Comparison of ENCODE assay signal across 4 cellular contexts in genomic region chr13:24384946-24385345, GRCh38.
DNase-seq lines count a peak whose midpoint lies in the region; ATAC-seq and TF ChIP-seq lines count a peak whose summit lies in the region.
"Not testable (repeated sequence)": the region's sequence is repeated elsewhere in the genome, so short reads cannot be mapped to it uniquely, and the experiment has no call there.

No MANE protein-coding gene starts in this region.

- TF ChIP-seq POLR2A in esophagus muscularis mucosa (IDR thresholded peaks at IDR 0.05; ENCODE audit: low read depth) = not testable (repeated sequence)

- H3K9me2 ChIP-seq in Karpas-422 (replicated peaks; ENCODE audit: insufficient read depth, low read length) = not testable (repeated sequence)

- intact Hi-C loops in esophagus muscularis mucosa (cut with DNase I) = not testable (repeated sequence)

- DNase-seq in Karpas-422 = peak; percentile 6
- DNase-seq in esophagus muscularis mucosa (ENCODE audit: extremely low spot score) = peak; percentile 87
- not testable (repeated sequence) for DNase-seq in natural killer cell treated with Interleukin-12 subunit alpha and Interleukin-12 subunit beta and Interleukin-15 and Interleukin-18, amount 100 ng/mL, for 72 hours (ENCODE audit: low spot score); stimulated activated effector memory CD8-positive, alpha-beta T cell treated with anti-CD3 and anti-CD28 coated beads, Interleukin-12 subunit alpha, Interleukin-12 subunit beta, amount 100 ng/mL, for 72 hours (ENCODE audit: low spot score in 2 of 2)

- not testable (repeated sequence) for H3K27ac Mint-ChIP-seq in natural killer cell treated with Interleukin-12 subunit alpha and Interleukin-12 subunit beta and Interleukin-15 and Interleukin-18, amount 100 ng/mL, for 72 hours; stimulated activated effector memory CD8-positive, alpha-beta T cell treated with anti-CD3 and anti-CD28 coated beads, Interleukin-12 subunit alpha, Interleukin-12 subunit beta, amount 100 ng/mL, for 72 hours

- not testable (repeated sequence) for H3K27me3 ChIP-seq in Karpas-422 (ENCODE audit: low read length); esophagus muscularis mucosa

- ATAC-seq in natural killer cell treated with Interleukin-12 subunit alpha and Interleukin-12 subunit beta and Interleukin-15 and Interleukin-18, amount 100 ng/mL, for 72 hours = peak; percentile 24 to 54
- peak; percentile 29 for ATAC-seq in stimulated activated effector memory CD8-positive, alpha-beta T cell treated with anti-CD3 and anti-CD28 coated beads, Interleukin-12 subunit alpha, Interleukin-12 subunit beta, amount 100 ng/mL, for 72 hours

- not testable (repeated sequence) for TF ChIP-seq CTCF in esophagus muscularis mucosa (IDR thresholded peaks at IDR 0.05)

- not testable (repeated sequence) for H3K9me3 ChIP-seq in Karpas-422 (ENCODE audit: low read length); esophagus muscularis mucosa

- H3K4me1 Mint-ChIP-seq in natural killer cell treated with Interleukin-12 subunit alpha and Interleukin-12 subunit beta and Interleukin-15 and Interleukin-18, amount 100 ng/mL, for 72 hours (ENCODE audit: low read depth in 2 of 2); stimulated activated effector memory CD8-positive, alpha-beta T cell treated with anti-CD3 and anti-CD28 coated beads, Interleukin-12 subunit alpha, Interleukin-12 subunit beta, amount 100 ng/mL, for 72 hours: not testable (repeated sequence)

- H3K4me3 ChIP-seq in Karpas-422 (ENCODE audit: low read length); esophagus muscularis mucosa: not testable (repeated sequence)

- H3K27ac ChIP-seq in Karpas-422 (ENCODE audit: low read length); esophagus muscularis mucosa (replicated peaks in 1 of 4): not testable (repeated sequence)

- H2AFZ ChIP-seq in Karpas-422 (ENCODE audit: low read length) = not testable (repeated sequence)

- 86% methylated on average over 11 of the region's 15 CpGs for WGBS in esophagus muscularis mucosa

- not testable (repeated sequence) for H3K4me3 Mint-ChIP-seq in natural killer cell treated with Interleukin-12 subunit alpha and Interleukin-12 subunit beta and Interleukin-15 and Interleukin-18, amount 100 ng/mL, for 72 hours; stimulated activated effector memory CD8-positive, alpha-beta T cell treated with anti-CD3 and anti-CD28 coated beads, Interleukin-12 subunit alpha, Interleukin-12 subunit beta, amount 100 ng/mL, for 72 hours

- not testable (repeated sequence) for TF ChIP-seq EP300 in esophagus muscularis mucosa (IDR thresholded peaks at IDR 0.05)

- H4K20me1 ChIP-seq in Karpas-422 (ENCODE audit: insufficient read depth, low read depth, low read length) = not testable (repeated sequence)

- not testable (repeated sequence) for H3K36me3 ChIP-seq in Karpas-422 (ENCODE audit: insufficient read depth, low read length); esophagus muscularis mucosa

- H3K4me2 ChIP-seq in Karpas-422 (ENCODE audit: low read depth, low read length, poor library complexity, severe bottlenecking) = not testable (repeated sequence)

- H3K79me2 ChIP-seq in Karpas-422 (ENCODE audit: low read length) = not testable (repeated sequence)

- not testable (repeated sequence) for H3K9me3 Mint-ChIP-seq in natural killer cell treated with Interleukin-12 subunit alpha and Interleukin-12 subunit beta and Interleukin-15 and Interleukin-18, amount 100 ng/mL, for 72 hours; stimulated activated effector memory CD8-positive, alpha-beta T cell treated with anti-CD3 and anti-CD28 coated beads, Interleukin-12 subunit alpha, Interleukin-12 subunit beta, amount 100 ng/mL, for 72 hours

- H3K4me1 ChIP-seq in Karpas-422 (ENCODE audit: low read length); esophagus muscularis mucosa: not testable (repeated sequence)

- H3K27me3 Mint-ChIP-seq in natural killer cell treated with Interleukin-12 subunit alpha and Interleukin-12 subunit beta and Interleukin-15 and Interleukin-18, amount 100 ng/mL, for 72 hours = not testable (repeated sequence)

- not testable (repeated sequence) for H3K36me3 Mint-ChIP-seq in natural killer cell treated with Interleukin-12 subunit alpha and Interleukin-12 subunit beta and Interleukin-15 and Interleukin-18, amount 100 ng/mL, for 72 hours; stimulated activated effector memory CD8-positive, alpha-beta T cell treated with anti-CD3 and anti-CD28 coated beads, Interleukin-12 subunit alpha, Interleukin-12 subunit beta, amount 100 ng/mL, for 72 hours

- not testable (repeated sequence) for H3K9ac ChIP-seq in Karpas-422 (ENCODE audit: low read length)
